Comparison of ENCODE assay signal across 15 cellular contexts in the genomic region with DNA sequence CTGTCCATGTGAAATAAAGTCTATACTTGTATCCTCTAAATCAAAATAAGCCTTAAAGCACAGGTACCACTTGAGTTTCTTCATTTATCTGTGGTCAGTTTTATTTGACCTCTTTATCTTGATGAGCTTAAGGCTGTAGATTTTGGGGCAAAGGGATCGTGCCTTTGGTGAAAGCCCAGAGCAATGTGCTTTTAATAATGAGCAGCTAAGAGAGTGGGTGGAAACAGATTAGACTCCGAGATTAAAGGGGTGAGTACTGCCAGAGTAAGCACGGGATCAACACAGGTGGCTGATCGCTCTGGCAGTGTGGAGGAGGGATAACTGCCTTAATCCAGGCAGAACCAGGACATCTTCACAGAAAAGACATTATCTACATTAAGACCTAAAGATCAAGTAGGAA.
A peak's percentile ranks its signal among the peaks of the same experiment; 100 is the strongest.
DNase-seq lines count a peak whose midpoint lies in the region; TF ChIP-seq lines count a peak whose summit lies in the region.
"Had no signal": no experiment of that assay in that cellular context is flagged by ENCODE, and none has a peak within 500 bp of the region (broad histone marks: within the 10 kb centered on the region; RNA-seq: fewer than 3 reads in every experiment).

No MANE protein-coding gene starts in this region.

- H3K27ac ChIP-seq in HEK293 (ENCODE audit: extremely low read depth, low read depth, low read length) (no peak overlapping the region), SK-N-SH (ENCODE audit: low read depth in 2 of 2, low read length in 1 of 2) (0 out of 4 replicates have a peak overlapping the region, but pooled peaks of 1 of the 2 experiments have one; percentile 0), neural cell (ENCODE audit: low read length) (peak overlapping the region; percentile 37), sigmoid colon (no peak overlapping the region), left ventricle myocardium inferior (replicated peaks) (no peak overlapping the region)
- H3K27ac ChIP-seq: C4-2B had no signal

- intact Hi-C loops in sigmoid colon (cut with DNase I) (no loop called here), left ventricle myocardium inferior (cut with micrococcal nuclease) (no loop called here)

- TF ChIP-seq POLR2A in sigmoid colon (IDR thresholded peaks at IDR 0.05) = no peak

- H3K4me1 ChIP-seq in HEK293 (ENCODE audit: control insufficient read depth, insufficient read depth, low read length) = no peaks in the 10 kb centered on the region
- peaks cover 0 to 19% of the 10 kb centered on the region in 2 experiments; a peak in 2 of 4 replicates for H3K4me1 ChIP-seq in SK-N-SH (ENCODE audit: control insufficient read depth in 1 of 2, insufficient read depth in 2 of 2, low read depth in 1 of 2, low read length in 1 of 2)
- peaks cover 16% of the 10 kb centered on the region for H3K4me1 ChIP-seq in BE2C
- H3K4me1 ChIP-seq in sigmoid colon = no peaks in the 10 kb centered on the region
- H3K4me1 ChIP-seq in left ventricle myocardium inferior = no peaks in the 10 kb centered on the region
- H3K4me1 ChIP-seq: Caco-2 had no signal

- TF ChIP-seq RAD21 in SK-N-SH (IDR thresholded peaks at IDR 0.05; ENCODE audit: low read length) = no peak
- no peak for TF ChIP-seq RAD21 in neural cell (conservative IDR thresholded peaks at IDR 0.05)

- H3K79me2 ChIP-seq in SK-N-SH (ENCODE audit: insufficient read depth) = no peaks in the 10 kb centered on the region
- H3K79me2 ChIP-seq in neural cell (replicated peaks; ENCODE audit: insufficient read depth, low read length) = no peaks in the 10 kb centered on the region

- TF ChIP-seq CTCF in HEK293 (tag by site-specific recombination; IDR thresholded peaks at IDR 0.05) (no peak), SK-N-SH (IDR thresholded peaks at IDR 0.05) (no peak), neural cell (IDR thresholded peaks at IDR 0.05; ENCODE audit: poor library complexity, severe bottlenecking) (no peak), BE2C (IDR thresholded peaks at IDR 0.05; ENCODE audit: low read depth, low read length) (no peak), sigmoid colon (IDR thresholded peaks at IDR 0.05) (no peak), left ventricle myocardium inferior (IDR thresholded peaks at IDR 0.05; ENCODE audit: borderline replicate concordance) (no peak)

- CTCF ChIA-PET in HEK293 (lab: Yijun Ruan, JAX) = interaction anchor here (0.6 to 0.9 kb wide), 2 partner anchors 19 to 238 kb away, joined by 3 read pairs; no protein-coding TSS in a partner anchor
- CTCF ChIA-PET in SK-N-SH (lab: Yijun Ruan, JAX) = interaction anchor here (0.7 to 2.3 kb wide), 9 partner anchors 9 to 98 kb away, joined by 3 to 13 read pairs (median 4); no protein-coding TSS in a partner anchor

- H2AFZ ChIP-seq in SK-N-SH (ENCODE audit: low read depth) (no peak overlapping the region), neural cell (ENCODE audit: low read depth, low read length) (no peak overlapping the region)
- H2AFZ ChIP-seq: GM23338 had no signal

- H3K9me2 ChIP-seq in SK-N-SH (no peaks in the 10 kb centered on the region), neural cell (ENCODE audit: insufficient read depth, low read length) (no peaks in the 10 kb centered on the region)

- H3F3A ChIP-seq in SK-N-SH (replicated peaks; ENCODE audit: insufficient read depth) (no peaks in the 10 kb centered on the region), neural cell (ENCODE audit: insufficient read depth, low read length, poor library complexity, severe bottlenecking) (no peaks in the 10 kb centered on the region)

- H3K36me3 ChIP-seq in HEK293 (ENCODE audit: control insufficient read depth in 2 of 2, insufficient read depth in 1 of 2, low read length in 2 of 2) = no peaks in the 10 kb centered on the region
- H3K36me3 ChIP-seq in SK-N-SH (replicated peaks in 1 of 2; ENCODE audit: control insufficient read depth in 1 of 2, insufficient read depth in 2 of 2, low read length in 1 of 2) = no peaks in the 10 kb centered on the region
- H3K36me3 ChIP-seq in neural cell (ENCODE audit: insufficient read depth, low read length) = no peaks in the 10 kb centered on the region
- no peaks in the 10 kb centered on the region for H3K36me3 ChIP-seq in BE2C
- no peaks in the 10 kb centered on the region for H3K36me3 ChIP-seq in sigmoid colon
- no peaks in the 10 kb centered on the region for H3K36me3 ChIP-seq in left ventricle myocardium inferior

- no peaks in the 10 kb centered on the region for H3K27me3 ChIP-seq in SK-N-SH (ENCODE audit: insufficient read depth)
- H3K27me3 ChIP-seq in neural cell (ENCODE audit: insufficient read depth, low read depth, low read length) = no peaks in the 10 kb centered on the region
- H3K27me3 ChIP-seq in BE2C = no peaks in the 10 kb centered on the region
- H3K27me3 ChIP-seq in sigmoid colon = no peaks in the 10 kb centered on the region
- H3K27me3 ChIP-seq in left ventricle myocardium inferior (ENCODE audit: low read depth) = peaks cover 24% of the 10 kb centered on the region

- TF ChIP-seq EP300 in SK-N-SH (IDR thresholded peaks at IDR 0.05; ENCODE audit: borderline replicate concordance in 1 of 2, low read depth in 1 of 2, low read length in 1 of 2) (peak in 1 of 2 experiments; percentile 81; a peak in 2 of 4 replicates), neural cell (conservative IDR thresholded peaks at IDR 0.05; ENCODE audit: poor library complexity, severe bottlenecking) (no peak), sigmoid colon (IDR thresholded peaks at IDR 0.05) (no peak)

- H4K20me1 ChIP-seq in SK-N-SH (ENCODE audit: insufficient read depth) (no peaks in the 10 kb centered on the region), neural cell (ENCODE audit: insufficient read depth) (no peaks in the 10 kb centered on the region)

- peak; percentile 53 to 85 for DNase-seq in NCI-H524 (lab: John Stamatoyannopoulos, UW)
- DNase-seq in SK-N-SH = peak; percentile 78
- no peak for DNase-seq in BE2C
- no peak for DNase-seq in sigmoid colon
- DNase-seq in left ventricle myocardium inferior = no peak
- DNase-seq: Caco-2; CD4-positive, alpha-beta T cell; DMS79 treated with DMSO at 0.1 percent for 48 hours; GF-D8; HCEC 1CT; HFFc6 had no signal

- H3K4me3 ChIP-seq in HEK293 (ENCODE audit: low read depth, low read length) (no peak overlapping the region), SK-N-SH (ENCODE audit: low read depth in 2 of 2, low read length in 1 of 2) (no peak overlapping the region), neural cell (ENCODE audit: low read length) (no peak overlapping the region), BE2C (ENCODE audit: low read depth, low read length) (no peak overlapping the region), sigmoid colon (no peak overlapping the region), left ventricle myocardium inferior (no peak overlapping the region)
- H3K4me3 ChIP-seq: GM23338 had no signal

- 2% methylated on average over 4 of the region's 4 CpGs for WGBS in SK-N-SH (ENCODE audit: low lambda C conversion rate)
- WGBS in sigmoid colon, 2 donors = 86 to 92% methylated on average over 4 of the region's 4 CpGs

- H3K9ac ChIP-seq in SK-N-SH = no peak overlapping the region
- H3K9ac ChIP-seq in neural cell (ENCODE audit: low read length) = no peak overlapping the region

- H3K9me3 ChIP-seq in HEK293 (ENCODE audit: control insufficient read depth, insufficient read depth, low read depth, low read length) (no peaks in the 10 kb centered on the region), SK-N-SH (no peaks in the 10 kb centered on the region), neural cell (ENCODE audit: low read length) (no peaks in the 10 kb centered on the region), BE2C (no peaks in the 10 kb centered on the region), sigmoid colon (peaks cover 0 to 4% (median 0%) of the 10 kb centered on the region in 4 donors), left ventricle myocardium inferior (replicated peaks) (no peaks in the 10 kb centered on the region)
- H3K9me3 ChIP-seq: Caco-2 had no signal

- POLR2A ChIA-PET in HEK293 (lab: Yijun Ruan, JAX) (no interaction called here), SK-N-SH (lab: Yijun Ruan, JAX) (interaction anchor here (0.7 to 1.2 kb wide), 4 partner anchors 18 to 122 kb away, joined by 3 to 6 read pairs (median 6); no protein-coding TSS in a partner anchor)

- H3K4me2 ChIP-seq in SK-N-SH (no peak overlapping the region), neural cell (ENCODE audit: low read length) (no peak overlapping the region)
- H3K4me2 ChIP-seq: GM23338 had no signal

TF ChIP-seq in HEK293, 187 proteins besides CTCF, POLR2A, EP300 and RAD21 (continues in another document):
- peak; percentile 25; the same call in 1 of the 2 replicates for TF ChIP-seq ZFHX2 (tag by site-specific recombination; conservative IDR thresholded peaks at IDR 0.05)
- no peak for TF ChIP-seq ZNF133 (tag by site-specific recombination; IDR thresholded peaks at IDR 0.05)
- no peak for TF ChIP-seq ZNF121 (tag by site-specific recombination; IDR thresholded peaks at IDR 0.05)
- TF ChIP-seq TRIM28 (IDR thresholded peaks at IDR 0.05; ENCODE audit: borderline replicate concordance, low read length) = peak; percentile 12; the same call in 1 of the 2 replicates

TF ChIP-seq in SK-N-SH, 30 proteins besides CTCF, POLR2A, EP300 and RAD21:
- TF ChIP-seq GATA2 (CRISPR knock-in tag; IDR thresholded peaks at IDR 0.05) = peak; percentile 98
- 0 out of 2 replicates have a peak, but pooled peaks have one; percentile 7 for TF ChIP-seq RFX5 (IDR thresholded peaks at IDR 0.05; ENCODE audit: low read length)
- no peak for TF ChIP-seq TCF12 (IDR thresholded peaks at IDR 0.05)
- TF ChIP-seq RCOR1 (IDR thresholded peaks at IDR 0.05; ENCODE audit: low read length) = peak; percentile 91
- peak; percentile 47; the same call in 1 of the 2 replicates for TF ChIP-seq MXI1 (IDR thresholded peaks at IDR 0.05; ENCODE audit: low read depth, low read length)
- peak; percentile 72 for TF ChIP-seq CHD2 (IDR thresholded peaks at IDR 0.05; ENCODE audit: low read length, partially characterized antibody)
- peak; percentile 89; the same call in 1 of the 2 replicates for TF ChIP-seq FOXJ3 (CRISPR knock-in tag; IDR thresholded peaks at IDR 0.05)
- no peak for TF ChIP-seq SMC3 (IDR thresholded peaks at IDR 0.05; ENCODE audit: low read depth, low read length)

Comparison
In these comparisons a context has a peak if more than half of its experiments do, and no peak if none do; other contexts are left out.
1. DNase-seq: peak in NCI-H524 (2 of 2) and SK-N-SH (single experiment); none in BE2C (single experiment), sigmoid colon (single experiment) and left ventricle myocardium inferior (single experiment).